Comparison of ENCODE assay signal across 1 cellular context in genomic region chrX:83845397-83845796, GRCh38.
TF ChIP-seq lines count a peak whose summit lies in the region.

No MANE protein-coding gene starts in this region.

TF ChIP-seq in GM23338, 12 proteins besides CTCF, POLR2A, EP300 and RAD21 (continued from another document):
- TF ChIP-seq, protein P1, sequence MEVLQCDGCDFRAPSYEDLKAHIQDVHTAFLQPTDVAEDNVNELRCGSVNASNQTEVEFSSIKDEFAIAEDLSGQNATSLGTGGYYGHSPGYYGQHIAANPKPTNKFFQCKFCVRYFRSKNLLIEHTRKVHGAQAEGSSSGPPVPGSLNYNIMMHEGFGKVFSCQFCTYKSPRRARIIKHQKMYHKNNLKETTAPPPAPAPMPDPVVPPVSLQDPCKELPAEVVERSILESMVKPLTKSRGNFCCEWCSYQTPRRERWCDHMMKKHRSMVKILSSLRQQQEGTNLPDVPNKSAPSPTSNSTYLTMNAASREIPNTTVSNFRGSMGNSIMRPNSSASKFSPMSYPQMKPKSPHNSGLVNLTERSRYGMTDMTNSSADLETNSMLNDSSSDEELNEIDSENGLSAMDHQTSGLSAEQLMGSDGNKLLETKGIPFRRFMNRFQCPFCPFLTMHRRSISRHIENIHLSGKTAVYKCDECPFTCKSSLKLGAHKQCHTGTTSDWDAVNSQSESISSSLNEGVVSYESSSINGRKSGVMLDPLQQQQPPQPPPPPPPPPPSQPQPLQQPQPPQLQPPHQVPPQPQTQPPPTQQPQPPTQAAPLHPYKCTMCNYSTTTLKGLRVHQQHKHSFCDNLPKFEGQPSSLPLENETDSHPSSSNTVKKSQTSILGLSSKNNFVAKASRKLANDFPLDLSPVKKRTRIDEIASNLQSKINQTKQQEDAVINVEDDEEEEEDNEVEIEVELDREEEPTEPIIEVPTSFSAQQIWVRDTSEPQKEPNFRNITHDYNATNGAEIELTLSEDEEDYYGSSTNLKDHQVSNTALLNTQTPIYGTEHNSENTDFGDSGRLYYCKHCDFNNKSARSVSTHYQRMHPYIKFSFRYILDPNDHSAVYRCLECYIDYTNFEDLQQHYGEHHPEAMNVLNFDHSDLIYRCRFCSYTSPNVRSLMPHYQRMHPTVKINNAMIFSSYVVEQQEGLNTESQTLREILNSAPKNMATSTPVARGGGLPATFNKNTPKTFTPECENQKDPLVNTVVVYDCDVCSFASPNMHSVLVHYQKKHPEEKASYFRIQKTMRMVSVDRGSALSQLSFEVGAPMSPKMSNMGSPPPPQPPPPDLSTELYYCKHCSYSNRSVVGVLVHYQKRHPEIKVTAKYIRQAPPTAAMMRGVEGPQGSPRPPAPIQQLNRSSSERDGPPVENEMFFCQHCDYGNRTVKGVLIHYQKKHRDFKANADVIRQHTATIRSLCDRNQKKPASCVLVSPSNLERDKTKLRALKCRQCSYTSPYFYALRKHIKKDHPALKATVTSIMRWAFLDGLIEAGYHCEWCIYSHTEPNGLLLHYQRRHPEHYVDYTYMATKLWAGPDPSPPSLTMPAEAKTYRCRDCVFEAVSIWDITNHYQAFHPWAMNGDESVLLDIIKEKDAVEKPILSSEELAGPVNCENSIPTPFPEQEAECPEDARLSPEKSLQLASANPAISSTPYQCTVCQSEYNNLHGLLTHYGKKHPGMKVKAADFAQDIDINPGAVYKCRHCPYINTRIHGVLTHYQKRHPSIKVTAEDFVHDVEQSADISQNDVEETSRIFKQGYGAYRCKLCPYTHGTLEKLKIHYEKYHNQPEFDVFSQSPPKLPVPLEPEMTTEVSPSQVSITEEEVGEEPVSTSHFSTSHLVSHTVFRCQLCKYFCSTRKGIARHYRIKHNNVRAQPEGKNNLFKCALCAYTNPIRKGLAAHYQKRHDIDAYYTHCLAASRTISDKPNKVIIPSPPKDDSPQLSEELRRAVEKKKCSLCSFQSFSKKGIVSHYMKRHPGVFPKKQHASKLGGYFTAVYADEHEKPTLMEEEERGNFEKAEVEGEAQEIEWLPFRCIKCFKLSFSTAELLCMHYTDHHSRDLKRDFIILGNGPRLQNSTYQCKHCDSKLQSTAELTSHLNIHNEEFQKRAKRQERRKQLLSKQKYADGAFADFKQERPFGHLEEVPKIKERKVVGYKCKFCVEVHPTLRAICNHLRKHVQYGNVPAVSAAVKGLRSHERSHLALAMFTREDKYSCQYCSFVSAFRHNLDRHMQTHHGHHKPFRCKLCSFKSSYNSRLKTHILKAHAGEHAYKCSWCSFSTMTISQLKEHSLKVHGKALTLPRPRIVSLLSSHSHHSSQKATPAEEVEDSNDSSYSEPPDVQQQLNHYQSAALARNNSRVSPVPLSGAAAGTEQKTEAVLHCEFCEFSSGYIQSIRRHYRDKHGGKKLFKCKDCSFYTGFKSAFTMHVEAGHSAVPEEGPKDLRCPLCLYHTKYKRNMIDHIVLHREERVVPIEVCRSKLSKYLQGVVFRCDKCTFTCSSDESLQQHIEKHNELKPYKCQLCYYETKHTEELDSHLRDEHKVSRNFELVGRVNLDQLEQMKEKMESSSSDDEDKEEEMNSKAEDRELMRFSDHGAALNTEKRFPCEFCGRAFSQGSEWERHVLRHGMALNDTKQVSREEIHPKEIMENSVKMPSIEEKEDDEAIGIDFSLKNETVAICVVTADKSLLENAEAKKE (CRISPR knock-in tag; IDR thresholded peaks at IDR 0.05), result no peak
- no peak for TF ChIP-seq NANOG (IDR thresholded peaks at IDR 0.05; ENCODE audit: borderline replicate concordance)
- TF ChIP-seq, protein P2, sequence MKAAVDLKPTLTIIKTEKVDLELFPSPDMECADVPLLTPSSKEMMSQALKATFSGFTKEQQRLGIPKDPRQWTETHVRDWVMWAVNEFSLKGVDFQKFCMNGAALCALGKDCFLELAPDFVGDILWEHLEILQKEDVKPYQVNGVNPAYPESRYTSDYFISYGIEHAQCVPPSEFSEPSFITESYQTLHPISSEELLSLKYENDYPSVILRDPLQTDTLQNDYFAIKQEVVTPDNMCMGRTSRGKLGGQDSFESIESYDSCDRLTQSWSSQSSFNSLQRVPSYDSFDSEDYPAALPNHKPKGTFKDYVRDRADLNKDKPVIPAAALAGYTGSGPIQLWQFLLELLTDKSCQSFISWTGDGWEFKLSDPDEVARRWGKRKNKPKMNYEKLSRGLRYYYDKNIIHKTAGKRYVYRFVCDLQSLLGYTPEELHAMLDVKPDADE (IDR thresholded peaks at IDR 0.05), result no peak
- TF ChIP-seq ZNF114 (CRISPR knock-in tag; IDR thresholded peaks at IDR 0.05), result no peak
- no peak for TF ChIP-seq CREB1 (CRISPR knock-in tag; IDR thresholded peaks at IDR 0.05; ENCODE audit: low read depth)
- no peak for TF ChIP-seq EZH2phosphoT487 (IDR thresholded peaks at IDR 0.05; ENCODE audit: unreplicated experiment)
TF ChIP-seq in GM23338: peak in this region for 0.
